ENCODE assay signal across 14 cellular contexts in the genomic region with DNA sequence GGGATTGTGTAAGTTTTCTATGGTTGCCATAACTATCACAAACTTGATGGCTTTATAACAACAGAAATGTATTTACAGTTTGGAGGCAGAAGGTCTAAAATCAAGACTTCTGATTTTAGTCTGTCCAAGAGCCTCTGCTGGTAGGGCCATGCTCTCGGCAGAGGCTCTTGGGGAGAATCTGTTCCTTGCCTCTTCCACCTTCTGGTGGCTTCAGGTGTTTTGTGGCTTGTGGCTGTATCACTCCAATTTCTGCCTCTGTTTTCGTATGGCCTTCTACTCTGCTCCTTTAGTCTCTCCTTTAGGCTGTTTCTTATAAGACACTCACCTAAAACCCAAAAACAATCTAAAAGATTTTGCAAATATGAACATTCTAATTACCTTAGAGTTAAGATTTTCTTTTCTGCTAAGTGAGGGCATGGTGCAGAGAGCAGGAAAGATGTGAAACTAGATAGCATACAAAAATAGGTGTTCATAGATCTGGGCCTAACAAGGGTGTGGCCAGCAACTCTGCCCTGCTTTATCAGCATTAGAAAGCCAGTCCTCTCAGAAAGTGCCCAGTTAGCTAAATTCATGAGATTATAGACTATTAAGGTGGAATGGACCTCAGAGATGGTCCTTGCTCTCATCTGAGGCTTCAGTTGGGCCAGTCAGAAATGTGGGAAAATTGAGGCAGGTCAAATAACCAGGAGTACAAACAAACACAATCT.
A peak's percentile ranks its signal among the peaks of the same experiment; 100 is the strongest.
DNase-seq lines count a peak whose midpoint lies in the region; FAIRE-seq and TF ChIP-seq lines count a peak whose summit lies in the region.
"Had no signal": no experiment of that assay in that cellular context is flagged by ENCODE, and none has a peak within 500 bp of the region (broad histone marks: within the 10 kb centered on the region; RNA-seq: fewer than 3 reads in every experiment).

No MANE protein-coding gene starts in this region.

- CTCF ChIA-PET in CD4-positive, alpha-beta memory T cell (lab: Charles Lee; ENCODE audit: partially characterized antibody) = interaction anchor here (1.1 kb wide), 1 partner anchor 289 kb away, joined by 3 read pairs; no protein-coding TSS in a partner anchor

- H3K9ac ChIP-seq in KMS-11 (peak overlapping the region; percentile 57; the same call in 1 of the 2 replicates), duodenal mucosa (ENCODE audit: low read depth in 1 of 2, low read length in 2 of 2) (no peak overlapping the region), trophoblast cell (ENCODE audit: low read length) (no peak overlapping the region)

- peaks cover 0 to 3% of the 10 kb centered on the region in 2 donors for H3K27me3 Mint-ChIP-seq in CD4-positive, alpha-beta memory T cell

- intact Hi-C loops in CD4-positive, alpha-beta memory T cell (cut with micrococcal nuclease) = no loop called here

- TF ChIP-seq POLR2A in GM12892 (IDR thresholded peaks at IDR 0.05; ENCODE audit: low read depth, low read length) = no peak

- peak overlapping the region in 2 of 8 donors; percentile 18 to 38 for H3K4me3 Mint-ChIP-seq in CD4-positive, alpha-beta memory T cell
- H3K4me3 Mint-ChIP-seq: CD14-positive monocyte had no signal

- TF ChIP-seq CTCF in KMS-11 (conservative IDR thresholded peaks at IDR 0.05; ENCODE audit: low read depth, low read length) = no peak

- H3K79me2 ChIP-seq in KMS-11 (ENCODE audit: insufficient read depth, low read depth) = no peaks in the 10 kb centered on the region
- peaks cover 5% of the 10 kb centered on the region for H3K79me2 ChIP-seq in trophoblast cell (ENCODE audit: control insufficient read depth, insufficient read depth, low read length, poor library complexity)

- POLR2A ChIA-PET in CD4-positive, alpha-beta memory T cell (lab: Charles Lee; ENCODE audit: partially characterized antibody) = no interaction called here

- FAIRE-seq in GM12892 (lab: Jason Lieb, UNC) = no peak

- H3K79me1 ChIP-seq in trophoblast cell (ENCODE audit: low read length) = peaks cover 42% of the 10 kb centered on the region

- DNase-seq in CD4-positive, alpha-beta memory T cell = no peak
- DNase-seq in trophoblast cell = peak in 1 of 2 donors; percentile 51
- DNase-seq in GM12892 (ENCODE audit: insufficient read length) = no peak
- DNase-seq in effector memory CD4-positive, alpha-beta T cell = no peak
- no peak for DNase-seq in germinal center (ENCODE audit: low spot score)
- no peak for DNase-seq in SK-N-DZ (ENCODE audit: low spot score)
- DNase-seq: esophagus squamous epithelium; NCI-H1048; stimulated activated CD4-positive, alpha-beta T cell treated with anti-CD3 and anti-CD28 coated beads, Interleukin-4, amount 100 ng/mL, for 4 hours; stimulated activated naive CD4-positive, alpha-beta T cell had no signal

- H3K4me1 ChIP-seq in CD4-positive, alpha-beta memory T cell (ENCODE audit: insufficient read depth, low read length) = peaks cover 31% of the 10 kb centered on the region
- H3K4me1 ChIP-seq in KMS-11 (ENCODE audit: low read depth, poor library complexity, severe bottlenecking) (peaks cover 98% of the 10 kb centered on the region), duodenal mucosa (ENCODE audit: control insufficient read depth in 1 of 2, insufficient read depth in 2 of 2, low read length in 2 of 2) (peaks cover 44 to 68% of the 10 kb centered on the region in 2 donors), trophoblast cell (ENCODE audit: control insufficient read depth in 1 of 2, insufficient read depth in 2 of 2, low read length in 2 of 2) (peaks cover 14 to 24% of the 10 kb centered on the region in 2 experiments)
- peaks cover 7% of the 10 kb centered on the region for H3K4me1 ChIP-seq in effector memory CD4-positive, alpha-beta T cell (ENCODE audit: control insufficient read depth, insufficient read depth, low read length, poor library complexity, severe bottlenecking)

- peak overlapping the region; percentile 99 for H2BK12ac ChIP-seq in trophoblast cell (ENCODE audit: low read length)

- H3K36me3 ChIP-seq in CD4-positive, alpha-beta memory T cell (ENCODE audit: insufficient read depth, low read length) = no peaks in the 10 kb centered on the region
- H3K36me3 ChIP-seq in KMS-11 (ENCODE audit: insufficient read depth) (no peaks in the 10 kb centered on the region), duodenal mucosa (ENCODE audit: control insufficient read depth in 1 of 2, insufficient read depth in 2 of 2, low read length in 2 of 2) (no peaks in the 10 kb centered on the region), trophoblast cell (ENCODE audit: control insufficient read depth in 1 of 2, insufficient read depth in 2 of 2, low read length in 2 of 2) (no peaks in the 10 kb centered on the region)
- H3K36me3 ChIP-seq in effector memory CD4-positive, alpha-beta T cell (ENCODE audit: control insufficient read depth, insufficient read depth, low read length) = no peaks in the 10 kb centered on the region
- H3K36me3 ChIP-seq: esophagus squamous epithelium had no signal

- peak overlapping the region; percentile 97 for H2BK120ac ChIP-seq in trophoblast cell (ENCODE audit: insufficient read depth, low read length, poor library complexity)

- no peak overlapping the region for H3K4me3 ChIP-seq in CD4-positive, alpha-beta memory T cell (ENCODE audit: low read length in 2 of 2)
- no peak overlapping the region for H3K4me3 ChIP-seq in KMS-11 (IDR thresholded peaks at IDR 0.05; ENCODE audit: insufficient read depth, low read depth, low read length)
- no peak overlapping the region for H3K4me3 ChIP-seq in duodenal mucosa (ENCODE audit: low read depth in 1 of 2, low read length in 2 of 2)
- H3K4me3 ChIP-seq in trophoblast cell (ENCODE audit: low read depth, low read length) = no peak overlapping the region
- H3K4me3 ChIP-seq in effector memory CD4-positive, alpha-beta T cell (ENCODE audit: insufficient read depth, low read depth, low read length, poor library complexity, severe bottlenecking) = no peak overlapping the region
- H3K4me3 ChIP-seq: esophagus squamous epithelium had no signal

- H2AFZ ChIP-seq in KMS-11 (ENCODE audit: low read depth) = peak overlapping the region; percentile 25; the same call in 1 of the 2 replicates
- no peak overlapping the region for H2AFZ ChIP-seq in trophoblast cell (ENCODE audit: insufficient read depth, low read length, poor library complexity)

- no peaks in the 10 kb centered on the region for H3K9me3 Mint-ChIP-seq in CD4-positive, alpha-beta memory T cell
- H3K9me3 Mint-ChIP-seq: activated naive CD4-positive, alpha-beta T cell treated with anti-CD3 and anti-CD28 coated beads, Interleukin-2, amount 50 U/mL, for 72 hours had no signal

- H2AK5ac ChIP-seq in trophoblast cell (ENCODE audit: low read length) = no peak overlapping the region

- WGBS in trophoblast cell (ENCODE audit: extremely low coverage, insufficient coverage, insufficient read length) = no CpG with 5 or more reads among the region's 2 CpGs

- H3K4me2 ChIP-seq in KMS-11 = peak overlapping the region; percentile 81
- no peak overlapping the region for H3K4me2 ChIP-seq in trophoblast cell (ENCODE audit: low read length)

- H4K12ac ChIP-seq in trophoblast cell (ENCODE audit: low read depth, low read length) = no peak overlapping the region

- peaks cover 16 to 23% (median 21%) of the 10 kb centered on the region in 4 donors for H3K4me1 Mint-ChIP-seq in CD4-positive, alpha-beta memory T cell
- H3K4me1 Mint-ChIP-seq: CD14-positive monocyte had no signal

- no peaks in the 10 kb centered on the region for H3K27me3 ChIP-seq in CD4-positive, alpha-beta memory T cell (ENCODE audit: insufficient read depth, low read length)
- H3K27me3 ChIP-seq in KMS-11 (ENCODE audit: insufficient read depth, low read depth) (no peaks in the 10 kb centered on the region), duodenal mucosa (ENCODE audit: control insufficient read depth in 1 of 2, insufficient read depth in 2 of 2, low read length in 2 of 2) (no peaks in the 10 kb centered on the region), trophoblast cell (ENCODE audit: insufficient read depth, low read length) (no peaks in the 10 kb centered on the region)
- H3K27me3 ChIP-seq in effector memory CD4-positive, alpha-beta T cell (replicated peaks; ENCODE audit: control insufficient read depth, insufficient read depth, low read length, poor library complexity, severe bottlenecking) = no peaks in the 10 kb centered on the region
- H3K27me3 ChIP-seq: esophagus squamous epithelium had no signal

- no peaks in the 10 kb centered on the region for H4K20me1 ChIP-seq in KMS-11 (ENCODE audit: insufficient read depth)

- H3K14ac ChIP-seq in trophoblast cell (ENCODE audit: low read length) = peak overlapping the region; percentile 87

- H3K18ac ChIP-seq in trophoblast cell (ENCODE audit: low read length) = peak overlapping the region; percentile 68

- H3K27ac Mint-ChIP-seq in CD4-positive, alpha-beta memory T cell = peak overlapping the region in 5 of 7 donors; percentile 1 to 90 (median 21)
- H3K27ac Mint-ChIP-seq: activated naive CD4-positive, alpha-beta T cell treated with anti-CD3 and anti-CD28 coated beads, Interleukin-2, amount 50 U/mL, for 72 hours; CD14-positive monocyte had no signal

- H4K8ac ChIP-seq in trophoblast cell (ENCODE audit: low read depth, low read length) = peak overlapping the region; percentile 75

- no peaks in the 10 kb centered on the region for H3K36me3 Mint-ChIP-seq in CD4-positive, alpha-beta memory T cell
- H3K36me3 Mint-ChIP-seq: activated naive CD4-positive, alpha-beta T cell treated with anti-CD3 and anti-CD28 coated beads, Interleukin-2, amount 50 U/mL, for 72 hours; CD14-positive monocyte had no signal

- no peak overlapping the region for H3K23ac ChIP-seq in trophoblast cell (ENCODE audit: low read length)

- peak overlapping the region; percentile 93 for H2BK5ac ChIP-seq in trophoblast cell (ENCODE audit: low read depth, low read length, poor library complexity)

- no peak overlapping the region for H3K27ac ChIP-seq in CD4-positive, alpha-beta memory T cell (ENCODE audit: low read depth, low read length)
- H3K27ac ChIP-seq in KMS-11 = peak overlapping the region; percentile 94
- peak overlapping the region; percentile 45 for H3K27ac ChIP-seq in duodenal mucosa (ENCODE audit: low read depth, low read length)
- peak overlapping the region; percentile 81 for H3K27ac ChIP-seq in trophoblast cell (ENCODE audit: low read depth, low read length)
- no peak overlapping the region for H3K27ac ChIP-seq in effector memory CD4-positive, alpha-beta T cell (ENCODE audit: insufficient read depth, low read length, poor library complexity, severe bottlenecking)

- no peaks in the 10 kb centered on the region for H3K9me3 ChIP-seq in CD4-positive, alpha-beta memory T cell (ENCODE audit: control insufficient read depth in 1 of 2, low read length in 2 of 2)
- H3K9me3 ChIP-seq in duodenal mucosa (ENCODE audit: control insufficient read depth in 1 of 2, low read length in 2 of 2) (no peaks in the 10 kb centered on the region), trophoblast cell (ENCODE audit: insufficient read depth, low read depth, low read length) (no peaks in the 10 kb centered on the region)
- H3K9me3 ChIP-seq in effector memory CD4-positive, alpha-beta T cell (ENCODE audit: control insufficient read depth, low read length) = no peaks in the 10 kb centered on the region
- H3K9me3 ChIP-seq: esophagus squamous epithelium had no signal

- peak overlapping the region; percentile 73 for H3K4ac ChIP-seq in trophoblast cell (ENCODE audit: low read depth, low read length)

- peak overlapping the region; percentile 92 for H4K91ac ChIP-seq in trophoblast cell (ENCODE audit: low read depth, low read length)

Comparison
In these comparisons a context has a peak if more than half of its experiments do, and no peak if none do; other contexts are left out.
1. H3K27ac ChIP-seq: peak in KMS-11 (single experiment), duodenal mucosa (single experiment) and trophoblast cell (single experiment); none in CD4-positive, alpha-beta memory T cell (single experiment) and effector memory CD4-positive, alpha-beta T cell (single experiment).